Comparison of ENCODE assay signal across 9 cellular contexts in genomic region chr6:33019358-33019757, GRCh38. TPM values are rescaled to one million over a fixed set of nuclear protein-coding genes. Genes with fewer than 3 reads are reported as not detected.
DNase-seq lines count a peak whose midpoint lies in the region; ATAC-seq and TF ChIP-seq lines count a peak whose summit lies in the region.
"Had no signal": no experiment of that assay in that cellular context is flagged by ENCODE, and none has a peak within 500 bp of the region (broad histone marks: within the 10 kb centered on the region; RNA-seq: fewer than 3 reads in every experiment).

No MANE protein-coding gene starts in this region.

- no peaks in the 10 kb centered on the region for H4K20me1 ChIP-seq in KMS-11 (ENCODE audit: insufficient read depth)

- TF ChIP-seq POLR2A in esophagus muscularis mucosa (IDR thresholded peaks at IDR 0.05; ENCODE audit: low read depth) = no peak

- ATAC-seq in sciatic nerve (peak; percentile 25), GM21367 (IDR thresholded peaks at IDR 0.05; ENCODE audit: unreplicated experiment) (no peak), GM21423 (IDR thresholded peaks at IDR 0.05; ENCODE audit: unreplicated experiment) (no peak)
- ATAC-seq: PC-3 had no signal

- no peak for TF ChIP-seq EP300 in esophagus muscularis mucosa (IDR thresholded peaks at IDR 0.05)

- H3K27ac ChIP-seq in KMS-11 (no peak overlapping the region), esophagus muscularis mucosa (replicated peaks in 1 of 4) (peak overlapping the region; percentile 67 to 83 (median 73))

- H3K9ac ChIP-seq in KMS-11 = no peak overlapping the region

- H3K4me3 ChIP-seq in KMS-11 (IDR thresholded peaks at IDR 0.05; ENCODE audit: insufficient read depth, low read depth, low read length) (no peak overlapping the region), esophagus muscularis mucosa (peak overlapping the region in 2 of 4 donors; percentile 33 to 47)

- H3K4me1 ChIP-seq in KMS-11 (ENCODE audit: low read depth, poor library complexity, severe bottlenecking) = no peaks in the 10 kb centered on the region
- peaks cover 26 to 35% (median 33%) of the 10 kb centered on the region in 4 donors for H3K4me1 ChIP-seq in esophagus muscularis mucosa

- DNase-seq in GM10248 (ENCODE audit: extremely low spot score) (peak; percentile 3), esophagus muscularis mucosa (ENCODE audit: extremely low spot score) (no peak), sciatic nerve (ENCODE audit: low spot score) (no peak), cerebellum (ENCODE audit: low spot score) (no peak), NOMO-1 treated with dmso at 0.1 percent for 144 hours (lab: John Stamatoyannopoulos, UW; ENCODE audit: unreplicated experiment) (no peak)
- DNase-seq: PC-3 had no signal

- H3K9me3 ChIP-seq in esophagus muscularis mucosa = no peaks in the 10 kb centered on the region

- TF ChIP-seq CTCF in GM10248 (IDR thresholded peaks at IDR 0.05; ENCODE audit: control extremely low read depth, extremely low read depth, low read depth, missing control alignments) (no peak), KMS-11 (conservative IDR thresholded peaks at IDR 0.05; ENCODE audit: low read depth, low read length) (no peak), esophagus muscularis mucosa (IDR thresholded peaks at IDR 0.05) (no peak)

- 0 out of 2 replicates have a peak overlapping the region, but pooled peaks have one; percentile 27 for H3K4me2 ChIP-seq in KMS-11

- no peaks in the 10 kb centered on the region for H3K79me2 ChIP-seq in KMS-11 (ENCODE audit: insufficient read depth, low read depth)

- intact Hi-C loops in esophagus muscularis mucosa (cut with DNase I) (loop anchor here (5.0 kb wide), 1 partner anchor 228 kb away; no protein-coding TSS in a partner anchor), sciatic nerve (cut with DNase I) (loop anchor here (10.0 kb wide), 1 partner anchor 225 kb away; no protein-coding TSS in a partner anchor)

- no peaks in the 10 kb centered on the region for H3K36me3 ChIP-seq in KMS-11 (ENCODE audit: insufficient read depth)
- H3K36me3 ChIP-seq in esophagus muscularis mucosa = no peaks in the 10 kb centered on the region

- POLR2A ChIA-PET in GM10248 (lab: Yijun Ruan, JAX) = interaction anchor here (1.5 to 1.6 kb wide), 2 partner anchors 10 to 55 kb away, joined by 4 read pairs; partner anchors contain the start of gene HLA-DPA1

- CTCF ChIA-PET in GM10248 (lab: Yijun Ruan, JAX) = interaction anchor here (0.8 to 7.8 kb wide), 18 partner anchors 7 to 258 kb away, joined by 3 to 78 read pairs (median 4); partner anchors contain the start of genes HLA-DPA1 and HLA-DPB1

- peak overlapping the region; percentile 16; the same call in 1 of the 2 replicates for H2AFZ ChIP-seq in KMS-11 (ENCODE audit: low read depth)

- H3K27me3 ChIP-seq in KMS-11 (ENCODE audit: insufficient read depth, low read depth) = no peaks in the 10 kb centered on the region
- H3K27me3 ChIP-seq in esophagus muscularis mucosa = peaks cover 0 to 24% (median 2%) of the 10 kb centered on the region in 4 donors

RNA-seq across cellular contexts. Expression of gene HLA-DOA, which starts 10.0 kb away (rescaled TPM):
- total RNA-seq in esophagus muscularis mucosa = 10 to 100 TPM in 2 of 4 donors, 1 to 10 TPM in 2; 3.8 to 11.5 (median 8.3) TPM
- total RNA-seq in sciatic nerve = 9.7 TPM
- 1.1 TPM for total RNA-seq in cerebellum
- total RNA-seq: PC-3 had no signal

RNA-seq across cellular contexts. Expression of gene BRD2, which starts 51.0 kb away (rescaled TPM):
- total RNA-seq in esophagus muscularis mucosa (100 to 1,000 TPM; 107 to 148 (median 118) TPM), sciatic nerve (188 TPM), cerebellum (77.4 TPM)

RNA-seq across cellular contexts. Expression of gene HLA-DPA1, which starts 54.1 kb away (rescaled TPM):
- total RNA-seq in esophagus muscularis mucosa (10 to 100 TPM; 28.5 to 91.3 (median 65.9) TPM), sciatic nerve (141 TPM), cerebellum (1.9 TPM)
- total RNA-seq: PC-3 had no signal

RNA-seq across cellular contexts. Expression of gene HLA-DPB1, which starts 56.4 kb away (rescaled TPM):
- total RNA-seq in esophagus muscularis mucosa (10 to 100 TPM; 38.6 to 95.8 (median 61.7) TPM), sciatic nerve (138 TPM), cerebellum (1.8 TPM)
- total RNA-seq: PC-3 had no signal

Comparison
In these comparisons a context has a peak if more than half of its experiments do, and no peak if none do; other contexts are left out.
1. RNA of gene HLA-DPA1, which starts 54.1 kb away (total RNA-seq): 141 TPM in sciatic nerve (single experiment) and 28.5 to 91.3 TPM in esophagus muscularis mucosa; 1.9 TPM in cerebellum (single experiment); every median in the first group is over 10 times any median in the second.